In genomic region chr7:4642468-4643203, GRCh38 we compare ENCODE assay signal across 8 cellular contexts. TPM values are rescaled to one million over a fixed set of nuclear protein-coding genes. Genes with fewer than 3 reads are reported as not detected.
DNase-seq lines count a peak whose midpoint lies in the region; ATAC-seq, FAIRE-seq and TF ChIP-seq lines count a peak whose summit lies in the region.

No MANE protein-coding gene starts in this region.

- H3K27me3 Mint-ChIP-seq in GM23338 (ENCODE audit: insufficient read depth, low read depth, poor library complexity): peaks cover 13% of the 10 kb centered on the region

- 49 to 53% methylated on average over 17 to 19 of the region's 20 CpGs for WGBS in esophagus squamous epithelium, 2 donors

- H3K27ac ChIP-seq in GM23338 (ENCODE audit: low read depth) (peak overlapping the region; percentile 79; the same call in 1 of the 2 replicates), esophagus squamous epithelium (peak overlapping the region; percentile 80 to 95 (median 89)), rectal smooth muscle tissue (ENCODE audit: low read depth, low read length) (peak overlapping the region; percentile 89)

- H3F3A ChIP-seq in GM23338 (replicated peaks; ENCODE audit: low read depth): no peaks in the 10 kb centered on the region

- no peak for FAIRE-seq in D721Med (lab: Jason Lieb, UNC)

- H3K4me1 Mint-ChIP-seq in GM23338: no peaks in the 10 kb centered on the region; the same call in 2 of the 3 replicates

- H3K36me3 ChIP-seq in GM23338 (ENCODE audit: insufficient read depth) (no peaks in the 10 kb centered on the region), esophagus squamous epithelium (no peaks in the 10 kb centered on the region), rectal smooth muscle tissue (ENCODE audit: control insufficient read depth, insufficient read depth, low read length) (no peaks in the 10 kb centered on the region)

- peaks cover 7% of the 10 kb centered on the region for H3K9me2 ChIP-seq in GM23338 (ENCODE audit: insufficient read depth)

- peak; percentile 27; the same call in 1 of the 2 replicates for TF ChIP-seq POLR2A in Raji (IDR thresholded peaks at IDR 0.05; ENCODE audit: insufficient read depth, low read depth, low read length)
- TF ChIP-seq POLR2A in esophagus squamous epithelium (IDR thresholded peaks at IDR 0.05): no peak

- TF ChIP-seq CTCF in GM23338 (conservative IDR thresholded peaks at IDR 0.05; ENCODE audit: low read depth in 2 of 2): no peak
- TF ChIP-seq CTCF in esophagus squamous epithelium (IDR thresholded peaks at IDR 0.05): no peak
- TF ChIP-seq CTCF in D721Med (IDR thresholded peaks at IDR 0.05; ENCODE audit: insufficient read depth, missing control alignments): no peak

- DNase-seq in GM23338 (ENCODE audit: low spot score) (no peak), esophagus squamous epithelium (lab: John Stamatoyannopoulos, UW) (no peak), CD1c-positive myeloid dendritic cell (ENCODE audit: extremely low spot score) (no peak), D721Med (ENCODE audit: insufficient read length, low spot score) (no peak), AG20443 (ENCODE audit: low spot score) (no peak)

- H3K36me3 Mint-ChIP-seq in GM23338 (ENCODE audit: low read depth): peaks cover 10% of the 10 kb centered on the region

- H3K9ac ChIP-seq in rectal smooth muscle tissue (ENCODE audit: low read length): peak overlapping the region; percentile 45

- H2AFZ ChIP-seq in GM23338: peak overlapping the region; percentile 89

- H3K4me3 ChIP-seq in GM23338: peak overlapping the region; percentile 62
- peak overlapping the region; percentile 44 to 90 (median 62) for H3K4me3 ChIP-seq in esophagus squamous epithelium
- H3K4me3 ChIP-seq in rectal smooth muscle tissue (ENCODE audit: low read length): peak overlapping the region; percentile 83

- H3K27me3 ChIP-seq in GM23338 (ENCODE audit: insufficient read depth): peaks cover 9% of the 10 kb centered on the region
- no peaks in the 10 kb centered on the region for H3K27me3 ChIP-seq in esophagus squamous epithelium
- H3K27me3 ChIP-seq in rectal smooth muscle tissue (ENCODE audit: control insufficient read depth, insufficient read depth, low read length): no peaks in the 10 kb centered on the region

- no peak overlapping the region for H3K27ac Mint-ChIP-seq in GM23338

- ATAC-seq in GM23338 (no peak), HG03520 (IDR thresholded peaks at IDR 0.05; ENCODE audit: unreplicated experiment) (no peak)

- H3K9me3 Mint-ChIP-seq in GM23338: peaks cover 44% of the 10 kb centered on the region

- no peaks in the 10 kb centered on the region for H4K20me1 ChIP-seq in GM23338 (replicated peaks; ENCODE audit: insufficient read depth)

- intact Hi-C loops in esophagus squamous epithelium (cut with DNase I): loop anchor here (2.0 kb wide), 1 partner anchor 40 kb away; the partner anchor contains the start of gene FOXK1

- peak overlapping the region; percentile 85 for H3K4me2 ChIP-seq in GM23338

- peak overlapping the region; percentile 77 for H3K4me3 Mint-ChIP-seq in GM23338

- H3K4me1 ChIP-seq in GM23338 (ENCODE audit: insufficient read depth) (no peaks in the 10 kb centered on the region), esophagus squamous epithelium (peaks cover 0 to 17% (median 9%) of the 10 kb centered on the region in 3 donors), rectal smooth muscle tissue (ENCODE audit: control insufficient read depth, insufficient read depth, low read length) (peaks cover 4% of the 10 kb centered on the region)

- no peaks in the 10 kb centered on the region for H3K9me3 ChIP-seq in esophagus squamous epithelium

- H3K79me2 ChIP-seq in GM23338 (replicated peaks; ENCODE audit: insufficient read depth): no peaks in the 10 kb centered on the region

TF ChIP-seq in GM23338, 12 proteins besides CTCF, POLR2A, EP300 and RAD21 (continues in another document):
- TF ChIP-seq ZNF114 (CRISPR knock-in tag; IDR thresholded peaks at IDR 0.05) (no peak), EZH2phosphoT487 (IDR thresholded peaks at IDR 0.05; ENCODE audit: unreplicated experiment) (no peak), JUNB (IDR thresholded peaks at IDR 0.05; ENCODE audit: unreplicated experiment) (no peak), ZNF331 (CRISPR knock-in tag; IDR thresholded peaks at IDR 0.05; ENCODE audit: low read depth) (no peak), ZNF462 (CRISPR knock-in tag; IDR thresholded peaks at IDR 0.05) (no peak)
- TF ChIP-seq, protein P1, sequence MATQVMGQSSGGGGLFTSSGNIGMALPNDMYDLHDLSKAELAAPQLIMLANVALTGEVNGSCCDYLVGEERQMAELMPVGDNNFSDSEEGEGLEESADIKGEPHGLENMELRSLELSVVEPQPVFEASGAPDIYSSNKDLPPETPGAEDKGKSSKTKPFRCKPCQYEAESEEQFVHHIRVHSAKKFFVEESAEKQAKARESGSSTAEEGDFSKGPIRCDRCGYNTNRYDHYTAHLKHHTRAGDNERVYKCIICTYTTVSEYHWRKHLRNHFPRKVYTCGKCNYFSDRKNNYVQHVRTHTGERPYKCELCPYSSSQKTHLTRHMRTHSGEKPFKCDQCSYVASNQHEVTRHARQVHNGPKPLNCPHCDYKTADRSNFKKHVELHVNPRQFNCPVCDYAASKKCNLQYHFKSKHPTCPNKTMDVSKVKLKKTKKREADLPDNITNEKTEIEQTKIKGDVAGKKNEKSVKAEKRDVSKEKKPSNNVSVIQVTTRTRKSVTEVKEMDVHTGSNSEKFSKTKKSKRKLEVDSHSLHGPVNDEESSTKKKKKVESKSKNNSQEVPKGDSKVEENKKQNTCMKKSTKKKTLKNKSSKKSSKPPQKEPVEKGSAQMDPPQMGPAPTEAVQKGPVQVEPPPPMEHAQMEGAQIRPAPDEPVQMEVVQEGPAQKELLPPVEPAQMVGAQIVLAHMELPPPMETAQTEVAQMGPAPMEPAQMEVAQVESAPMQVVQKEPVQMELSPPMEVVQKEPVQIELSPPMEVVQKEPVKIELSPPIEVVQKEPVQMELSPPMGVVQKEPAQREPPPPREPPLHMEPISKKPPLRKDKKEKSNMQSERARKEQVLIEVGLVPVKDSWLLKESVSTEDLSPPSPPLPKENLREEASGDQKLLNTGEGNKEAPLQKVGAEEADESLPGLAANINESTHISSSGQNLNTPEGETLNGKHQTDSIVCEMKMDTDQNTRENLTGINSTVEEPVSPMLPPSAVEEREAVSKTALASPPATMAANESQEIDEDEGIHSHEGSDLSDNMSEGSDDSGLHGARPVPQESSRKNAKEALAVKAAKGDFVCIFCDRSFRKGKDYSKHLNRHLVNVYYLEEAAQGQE (IDR thresholded peaks at IDR 0.05; ENCODE audit: unreplicated experiment): no peak

RNA-seq across cellular contexts. Expression of gene FOXK1, which starts 39.5 kb away (rescaled TPM):
- total RNA-seq in GM23338 (2014; rRNA removed; shearing (Covaris generic)): 12.7 and 13.9 TPM in 2 replicates
- 2.0 and 2.3 TPM in 2 replicates for polyA plus RNA-seq in GM23338 (2016; fragmentation: Nextera tagmentation; extraction: Ambion mirVana)
- total RNA-seq in esophagus squamous epithelium: 10 to 100 TPM; 11.9 to 25.7 (median 15.9) TPM
